26 cellular contexts compared by ENCODE assay signal in the genomic region with DNA sequence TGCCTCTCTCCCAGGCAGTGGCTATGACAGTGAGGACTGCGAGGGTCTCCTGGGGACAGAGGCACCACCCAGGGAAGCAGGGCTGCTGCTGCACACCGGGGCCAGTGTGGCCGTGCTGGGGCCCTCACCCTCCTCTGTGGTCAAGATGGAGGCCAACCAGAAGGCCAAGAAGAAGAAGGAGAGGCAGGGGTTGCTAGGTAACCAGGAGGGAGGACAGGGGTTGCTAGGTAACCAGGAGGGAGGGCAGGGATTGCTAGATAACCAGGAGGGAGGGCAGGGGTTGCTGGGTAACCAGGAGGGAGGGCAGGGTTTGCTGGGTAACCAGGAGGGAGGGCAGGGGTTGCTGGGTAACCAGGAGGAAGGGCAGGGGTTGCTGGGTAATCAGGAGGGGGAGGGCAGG. TPM values are rescaled to one million over a fixed set of nuclear protein-coding genes. Genes with fewer than 3 reads are reported as not detected.
DNase-seq lines count a peak whose midpoint lies in the region; ATAC-seq, FAIRE-seq and TF ChIP-seq lines count a peak whose summit lies in the region.
"Had no signal": no experiment of that assay in that cellular context is flagged by ENCODE, and none has a peak within 500 bp of the region (broad histone marks: within the 10 kb centered on the region; RNA-seq: fewer than 3 reads in every experiment).

No MANE protein-coding gene starts in this region.

- H3K4me3 ChIP-seq in NB4 (ENCODE audit: low read depth, low read length) = no peak overlapping the region
- H3K4me3 ChIP-seq in suprapubic skin = no peak overlapping the region
- H3K4me3 ChIP-seq: breast epithelium, coronary artery, gastroesophageal sphincter, SJSA1, upper lobe of left lung had no signal

- H3K4me3 Mint-ChIP-seq in activated CD8-positive, alpha-beta memory T cell treated with anti-CD3 and anti-CD28 coated beads, Interleukin-2, amount 10 ng/mL, durations not matched to agents 7 days and 5 days = no peak overlapping the region
- no peak overlapping the region for H3K4me3 Mint-ChIP-seq in endothelial cell (ENCODE audit: unreplicated experiment)
- H3K4me3 Mint-ChIP-seq: activated T-cell treated with anti-CD3 and anti-CD28 coated beads, Interleukin-2, amount 50 U/mL, for 24 hours; stimulated activated naive CD8-positive, alpha-beta T cell treated with anti-CD3 and anti-CD28 coated beads, Interleukin-15, amount 100 ng/mL, for 72 hours had no signal

- H3K9me3 ChIP-seq in suprapubic skin = no peaks in the 10 kb centered on the region
- H3K9me3 ChIP-seq: BE2C, breast epithelium, gastroesophageal sphincter, neutrophil, SJSA1, upper lobe of left lung had no signal

- no peak for TF ChIP-seq EP300 in suprapubic skin (IDR thresholded peaks at IDR 0.05)

- H3K36me3 Mint-ChIP-seq in activated CD8-positive, alpha-beta memory T cell treated with anti-CD3 and anti-CD28 coated beads, Interleukin-2, amount 10 ng/mL, durations not matched to agents 7 days and 5 days = no peaks in the 10 kb centered on the region
- H3K36me3 Mint-ChIP-seq in endothelial cell (ENCODE audit: low read depth, unreplicated experiment) = peaks cover 4% of the 10 kb centered on the region

- H3K36me3 ChIP-seq in suprapubic skin = peaks cover 32% of the 10 kb centered on the region
- H3K36me3 ChIP-seq: BE2C, breast epithelium, neutrophil had no signal

- FAIRE-seq in HTR-8/SVneo (lab: Jason Lieb, UNC) = no peak
- FAIRE-seq: TTC549 had no signal

- ATAC-seq in activated CD8-positive, alpha-beta memory T cell treated with anti-CD3 and anti-CD28 coated beads, Interleukin-2, amount 10 ng/mL, durations not matched to agents 7 days and 5 days = no peak
- ATAC-seq in HG03354 (IDR thresholded peaks at IDR 0.05; ENCODE audit: poor library complexity, severe bottlenecking, unreplicated experiment) = no peak
- ATAC-seq: gastroesophageal sphincter; stimulated activated naive CD8-positive, alpha-beta T cell treated with anti-CD3 and anti-CD28 coated beads, Interleukin-15, amount 100 ng/mL, for 72 hours had no signal

- whole genome bisulfite sequencing in suprapubic skin = 96% methylated on average over 3 of the region's 3 CpGs

- no peaks in the 10 kb centered on the region for H3K4me1 ChIP-seq in suprapubic skin
- H3K4me1 ChIP-seq: breast epithelium, gastroesophageal sphincter, SJSA1 had no signal

- no peaks in the 10 kb centered on the region for H3K9me3 Mint-ChIP-seq in activated CD8-positive, alpha-beta memory T cell treated with anti-CD3 and anti-CD28 coated beads, Interleukin-2, amount 10 ng/mL, durations not matched to agents 7 days and 5 days (ENCODE audit: low read depth)
- H3K9me3 Mint-ChIP-seq in endothelial cell (ENCODE audit: unreplicated experiment) = no peaks in the 10 kb centered on the region
- H3K9me3 Mint-ChIP-seq: activated T-cell treated with anti-CD3 and anti-CD28 coated beads, Interleukin-2, amount 50 U/mL, for 24 hours; stimulated activated naive CD8-positive, alpha-beta T cell treated with anti-CD3 and anti-CD28 coated beads, Interleukin-15, amount 100 ng/mL, for 72 hours had no signal

- DNase-seq in activated CD8-positive, alpha-beta memory T cell treated with anti-CD3 and anti-CD28 coated beads, Interleukin-2, amount 10 ng/mL, durations not matched to agents 7 days and 5 days = no peak
- no peak for DNase-seq in activated CD8-positive, alpha-beta memory T cell treated with anti-CD3 and anti-CD28 coated beads, Interleukin-2, amount 50 U/mL, for 4 hours
- peak; percentile 61 for DNase-seq in NB4 (ENCODE audit: low read depth)
- no peak for DNase-seq in endothelial cell (ENCODE audit: low spot score)
- no peak for DNase-seq in HTR-8/SVneo (ENCODE audit: insufficient read length, low spot score)
- DNase-seq in suprapubic skin (ENCODE audit: low spot score in 2 of 2) = no peak
- DNase-seq: activated CD4-positive, alpha-beta T cell treated with anti-CD3 and anti-CD28 coated beads for 1 hour; activated naive CD4-positive, alpha-beta T cell treated with Interleukin-2 at 50 U/mL for 16 hours; activated T-cell treated with anti-CD3 and anti-CD28 coated beads, Interleukin-2, amount 50 U/mL, for 24 hours; BE2C; Calu3; NCI-H1048; NCI-H187 treated with DMSO at 0.1 percent for 48 hours; NCI-H774; stimulated activated naive CD8-positive, alpha-beta T cell treated with anti-CD3 and anti-CD28 coated beads, Interleukin-15, amount 100 ng/mL, for 72 hours; T-helper 1 cell had no signal

- peak overlapping the region; percentile 43 for H3K27ac Mint-ChIP-seq in activated CD8-positive, alpha-beta memory T cell treated with anti-CD3 and anti-CD28 coated beads, Interleukin-2, amount 10 ng/mL, durations not matched to agents 7 days and 5 days
- peak overlapping the region; percentile 82 for H3K27ac Mint-ChIP-seq in endothelial cell (ENCODE audit: unreplicated experiment)
- H3K27ac Mint-ChIP-seq: activated T-cell treated with anti-CD3 and anti-CD28 coated beads, Interleukin-2, amount 50 U/mL, for 24 hours had no signal

- H3K27me3 ChIP-seq in suprapubic skin = no peaks in the 10 kb centered on the region
- H3K27me3 ChIP-seq: BE2C, breast epithelium, gastroesophageal sphincter, neutrophil, SJSA1, upper lobe of left lung had no signal

- CTCF ChIA-PET in activated CD8-positive, alpha-beta memory T cell treated with anti-CD3 and anti-CD28 coated beads, Interleukin-2, amount 10 ng/mL, durations not matched to agents 7 days and 5 days (lab: Charles Lee) = interaction anchor here (2.1 kb wide), 1 partner anchor 27 kb away, joined by 6 read pairs; no protein-coding TSS in a partner anchor

- no peaks in the 10 kb centered on the region for H3K27me3 Mint-ChIP-seq in activated CD8-positive, alpha-beta memory T cell treated with anti-CD3 and anti-CD28 coated beads, Interleukin-2, amount 10 ng/mL, durations not matched to agents 7 days and 5 days
- peaks cover 1% of the 10 kb centered on the region for H3K27me3 Mint-ChIP-seq in endothelial cell (ENCODE audit: unreplicated experiment)
- H3K27me3 Mint-ChIP-seq: stimulated activated naive CD8-positive, alpha-beta T cell treated with anti-CD3 and anti-CD28 coated beads, Interleukin-15, amount 100 ng/mL, for 72 hours had no signal

- TF ChIP-seq CTCF in NB4 (IDR thresholded peaks at IDR 0.05; ENCODE audit: low read depth, low read length) (no peak), endothelial cell (IDR thresholded peaks at IDR 0.05; ENCODE audit: unreplicated experiment) (no peak), suprapubic skin (IDR thresholded peaks at IDR 0.05) (no peak)

- no peak for TF ChIP-seq POLR2A in NB4 (IDR thresholded peaks at IDR 0.05; ENCODE audit: extremely low read depth, insufficient read length)
- TF ChIP-seq POLR2A in suprapubic skin (IDR thresholded peaks at IDR 0.05) = no peak

- peak overlapping the region; percentile 44 for H3K27ac ChIP-seq in temporal lobe (ENCODE audit: low read depth, low read length)
- no peak overlapping the region for H3K27ac ChIP-seq in suprapubic skin
- H3K27ac ChIP-seq: breast epithelium, coronary artery, gastroesophageal sphincter, KMS-11, neutrophil, SJSA1, upper lobe of left lung had no signal

- H3K4me1 Mint-ChIP-seq in activated CD8-positive, alpha-beta memory T cell treated with anti-CD3 and anti-CD28 coated beads, Interleukin-2, amount 10 ng/mL, durations not matched to agents 7 days and 5 days = peaks cover 12% of the 10 kb centered on the region
- peaks cover 7% of the 10 kb centered on the region for H3K4me1 Mint-ChIP-seq in endothelial cell (ENCODE audit: unreplicated experiment)

RNA-seq across cellular contexts. Expression of a gene that starts 55.2 kb away (rescaled TPM):
- 1,000 to 10,000 TPM; 3,566 to 4,759 TPM for total RNA-seq in activated CD8-positive, alpha-beta memory T cell treated with anti-CD3 and anti-CD28 coated beads, Interleukin-2, amount 10 ng/mL, durations not matched to agents 7 days and 5 days
- total RNA-seq in endothelial cell (ENCODE audit: unreplicated experiment) (4,184 TPM), temporal lobe (2,532 TPM), suprapubic skin (1,000 to 10,000 TPM; 2,659 to 6,485 (median 4,163) TPM)
